Comparison of ENCODE assay signal across 1 cellular context in the genomic region with DNA sequence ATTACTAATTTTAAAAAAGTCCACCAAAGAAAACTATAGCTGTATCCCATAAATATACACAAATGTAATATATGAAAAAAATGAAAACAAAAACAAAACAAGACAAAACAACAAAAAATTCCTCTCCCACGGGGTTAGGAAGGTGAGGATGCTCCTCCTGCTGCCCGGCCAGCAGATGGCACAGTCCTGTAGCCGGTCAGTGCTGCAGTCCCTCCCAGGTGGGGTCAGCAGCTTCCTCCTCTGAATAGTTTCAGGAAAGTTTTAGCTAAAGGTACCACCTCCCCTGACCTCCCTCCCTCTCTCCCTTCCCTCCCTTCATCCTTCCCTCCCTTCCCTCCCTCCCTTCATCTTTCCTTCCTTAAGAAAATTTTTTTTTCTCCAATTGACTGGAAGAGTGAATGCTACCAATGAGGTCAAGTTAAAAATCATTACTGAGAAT.
TF ChIP-seq lines count a peak whose summit lies in the region.

No MANE protein-coding gene starts in this region.

TF ChIP-seq in IMR-90, 13 proteins besides CTCF, POLR2A, EP300 and RAD21 (continued from another document):
- TF ChIP-seq USF2 (IDR thresholded peaks at IDR 0.05; ENCODE audit: low read depth, low read length) (no peak), MXI1 (IDR thresholded peaks at IDR 0.05; ENCODE audit: borderline replicate concordance, low read depth, low read length) (no peak), RCOR1 (IDR thresholded peaks at IDR 0.05; ENCODE audit: insufficient replicate concordance, low read length) (no peak), SMC3 (IDR thresholded peaks at IDR 0.05; ENCODE audit: low read depth, low read length) (peak; percentile 51)
TF ChIP-seq in IMR-90: peak in this region for 2.
